ENCODE assay signal across 15 cellular contexts in genomic region chr12:47504775-47505446, GRCh38.
A peak's percentile ranks its signal among the peaks of the same experiment; 100 is the strongest.
DNase-seq lines count a peak whose midpoint lies in the region; ATAC-seq, FAIRE-seq and TF ChIP-seq lines count a peak whose summit lies in the region.
"Had no signal": no experiment of that assay in that cellular context is flagged by ENCODE, and none has a peak within 500 bp of the region (broad histone marks: within the 10 kb centered on the region; RNA-seq: fewer than 3 reads in every experiment).

No MANE protein-coding gene starts in this region.

- no peak overlapping the region for H3K4me3 Mint-ChIP-seq in astrocyte (ENCODE audit: unreplicated experiment)
- H3K4me3 Mint-ChIP-seq: neural progenitor cell, WTC11 had no signal

- POLR2A ChIA-PET in AG04449 (lab: Yijun Ruan, JAX), result no interaction called here

- H3K4me1 ChIP-seq in astrocyte (ENCODE audit: insufficient read depth, low read length), result peaks cover 26% of the 10 kb centered on the region
- peaks cover 16% of the 10 kb centered on the region for H3K4me1 ChIP-seq in keratinocyte (ENCODE audit: control insufficient read depth, extremely low read depth, insufficient read depth, low read length)
- no peaks in the 10 kb centered on the region for H3K4me1 ChIP-seq in small intestine (ENCODE audit: control insufficient read depth in 2 of 2, insufficient read depth in 1 of 2, low read depth in 1 of 2, low read length in 1 of 2)
- H3K4me1 ChIP-seq in pancreas, result no peaks in the 10 kb centered on the region
- H3K4me1 ChIP-seq: neural progenitor cell had no signal

- H3K79me2 ChIP-seq in astrocyte (ENCODE audit: insufficient read depth, low read length) (no peaks in the 10 kb centered on the region), keratinocyte (ENCODE audit: control insufficient read depth, insufficient read depth, low read length) (no peaks in the 10 kb centered on the region)

- FAIRE-seq in astrocyte (lab: Jason Lieb, UNC) (peak; percentile 98), keratinocyte (lab: Jason Lieb, UNC) (no peak), small intestine (lab: Jason Lieb, UNC) (no peak), GM12891 (lab: Jason Lieb, UNC) (no peak), pancreas (lab: Jason Lieb, UNC) (no peak)

- H3K4me2 ChIP-seq in astrocyte (ENCODE audit: low read length) (peak overlapping the region; percentile 77), keratinocyte (ENCODE audit: control insufficient read depth, extremely low read depth, insufficient read depth, low read depth, low read length) (peak overlapping the region; percentile 8)
- H3K4me2 ChIP-seq: neural progenitor cell had no signal

- no peaks in the 10 kb centered on the region for H3K9me3 Mint-ChIP-seq in astrocyte (ENCODE audit: unreplicated experiment)

- H2AFZ ChIP-seq in astrocyte (ENCODE audit: low read depth, low read length), result peak overlapping the region; percentile 56
- no peak overlapping the region for H2AFZ ChIP-seq in keratinocyte (ENCODE audit: control insufficient read depth, low read length)
- H2AFZ ChIP-seq: neural progenitor cell had no signal

- peak; percentile 42 for DNase-seq in AG04449 (ENCODE audit: low read depth, low spot score)
- DNase-seq in HS-27A (ENCODE audit: low read depth), result peak; percentile 29
- peak; percentile 88 for DNase-seq in astrocyte (ENCODE audit: low read depth)
- no peak for DNase-seq in keratinocyte (ENCODE audit: low read depth, low spot score)
- no peak for DNase-seq in small intestine
- no peak for DNase-seq in GM12891 (ENCODE audit: insufficient read length, low spot score)
- no peak for DNase-seq in pancreas
- DNase-seq: NCI-H1105 treated with DMSO at 0.1 percent for 48 hours, NCI-H510A, Right ventricle myocardium superior had no signal

- H4K20me1 ChIP-seq in astrocyte (ENCODE audit: insufficient read depth, low read length) (no peaks in the 10 kb centered on the region), keratinocyte (ENCODE audit: control insufficient read depth, extremely low read depth, insufficient read depth, low read length) (no peaks in the 10 kb centered on the region)

- no peak overlapping the region for H3K4me3 ChIP-seq in AG04449 (ENCODE audit: low read depth, low read length)
- peak overlapping the region; percentile 31 for H3K4me3 ChIP-seq in astrocyte (ENCODE audit: insufficient read depth, low read depth, low read length)
- no peak overlapping the region for H3K4me3 ChIP-seq in keratinocyte (ENCODE audit: control insufficient read depth in 2 of 3, extremely low read depth in 1 of 3, insufficient read depth in 2 of 3, low read depth in 1 of 3, low read length in 3 of 3)
- no peak overlapping the region for H3K4me3 ChIP-seq in small intestine (ENCODE audit: low read depth in 1 of 2, low read length in 2 of 2)
- no peak overlapping the region for H3K4me3 ChIP-seq in pancreas
- H3K4me3 ChIP-seq: coronary artery, neural progenitor cell had no signal

- ATAC-seq in GM19452 (IDR thresholded peaks at IDR 0.05; ENCODE audit: unreplicated experiment) (no peak), pancreas (no peak)
- ATAC-seq: WTC11 had no signal

- TF ChIP-seq CTCF in AG04449 (IDR thresholded peaks at IDR 0.05; ENCODE audit: insufficient read depth, low read length, missing control alignments) (no peak), astrocyte (IDR thresholded peaks at IDR 0.05; ENCODE audit: insufficient read depth, low read depth, low read length) (no peak), keratinocyte (optimal IDR thresholded peaks at IDR 0.05 in 1 of 3, IDR thresholded peaks at IDR 0.05 in 1 of 3, conservative IDR thresholded peaks at IDR 0.05 in 1 of 3; ENCODE audit: extremely low read depth in 1 of 3, insufficient read depth in 2 of 3, low read length in 3 of 3) (no peak), pancreas (IDR thresholded peaks at IDR 0.05) (no peak)

- H3K36me3 ChIP-seq in astrocyte (ENCODE audit: insufficient read depth, low read length), result no peaks in the 10 kb centered on the region
- no peaks in the 10 kb centered on the region for H3K36me3 ChIP-seq in keratinocyte (ENCODE audit: control insufficient read depth in 2 of 2, extremely low read depth in 1 of 2, insufficient read depth in 2 of 2, low read length in 2 of 2)
- no peaks in the 10 kb centered on the region for H3K36me3 ChIP-seq in small intestine (ENCODE audit: control insufficient read depth in 2 of 2, insufficient read depth in 2 of 2, low read length in 2 of 2)
- H3K36me3 ChIP-seq in pancreas, result no peaks in the 10 kb centered on the region
- H3K36me3 ChIP-seq: neural progenitor cell had no signal

- CTCF ChIA-PET in AG04449 (lab: Yijun Ruan, JAX), result interaction anchor here (1.6 to 1.7 kb wide), 2 partner anchors 132 to 472 kb away, joined by 4 to 5 read pairs; no protein-coding TSS in a partner anchor

- H3K27ac ChIP-seq in astrocyte (ENCODE audit: low read depth, low read length) (peak overlapping the region; percentile 82), keratinocyte (ENCODE audit: control insufficient read depth, insufficient read depth, low read length) (no peak overlapping the region), small intestine (ENCODE audit: low read depth in 1 of 2, low read length in 1 of 2) (no peak overlapping the region), pancreas (no peak overlapping the region)
- H3K27ac ChIP-seq: coronary artery, neural progenitor cell had no signal

- intact Hi-C loops in pancreas (cut with DNase I), result no loop called here

- no peaks in the 10 kb centered on the region for H3K9me1 ChIP-seq in keratinocyte (ENCODE audit: control insufficient read depth, extremely low read depth, insufficient read depth, low read length)

- no peaks in the 10 kb centered on the region for H3K27me3 ChIP-seq in astrocyte (ENCODE audit: insufficient read depth, low read length)
- no peaks in the 10 kb centered on the region for H3K27me3 ChIP-seq in keratinocyte (ENCODE audit: control insufficient read depth, extremely low read depth, insufficient read depth, low read length)
- H3K27me3 ChIP-seq in small intestine (ENCODE audit: control insufficient read depth in 2 of 2, insufficient read depth in 2 of 2, low read length in 2 of 2), result no peaks in the 10 kb centered on the region
- H3K27me3 ChIP-seq in pancreas, result no peaks in the 10 kb centered on the region
- H3K27me3 ChIP-seq: neural progenitor cell had no signal

- no peak for TF ChIP-seq POLR2A in GM12891 (IDR thresholded peaks at IDR 0.05; ENCODE audit: low read depth, low read length)

- H3K27ac Mint-ChIP-seq in astrocyte (ENCODE audit: unreplicated experiment), result no peak overlapping the region
- H3K27ac Mint-ChIP-seq: activated T-helper 2 cell treated with anti-CD3 and anti-CD28 coated beads, Interferon-gamma antibody, Interleukin-2, Interleukin-4, amounts not matched to agents 10 μg/mL and 5 μg/mL and 100 μg/mL, durations not matched to agents 14 hours and 24 hours and 36 hours; neural progenitor cell; WTC11 had no signal

- H3K9ac ChIP-seq in astrocyte (ENCODE audit: low read length), result peak overlapping the region; percentile 64
- no peak overlapping the region for H3K9ac ChIP-seq in keratinocyte (ENCODE audit: control insufficient read depth, extremely low read depth, insufficient read depth, low read length)
- H3K9ac ChIP-seq: neural progenitor cell had no signal

- H3K27me3 Mint-ChIP-seq in astrocyte (ENCODE audit: low read depth, unreplicated experiment), result peaks cover 2% of the 10 kb centered on the region

- peaks cover 17% of the 10 kb centered on the region for H3K4me1 Mint-ChIP-seq in astrocyte (ENCODE audit: low read depth, unreplicated experiment)
- H3K4me1 Mint-ChIP-seq: neural progenitor cell, WTC11 had no signal

- 80 to 84% (median 82%) methylated on average over 11 of the region's 11 CpGs for WGBS in small intestine, 3 donors
- WGBS in pancreas, 2 donors, result 66 to 78% methylated on average over 11 of the region's 11 CpGs

- dilution Hi-C loops in keratinocyte (cut with MboI; ENCODE audit: extremely low pct_ligation_motif_present, low sequenced_read_pairs), result no loop called here

- H3K9me3 ChIP-seq in astrocyte (ENCODE audit: insufficient read depth, low read depth, low read length) (no peaks in the 10 kb centered on the region), keratinocyte (ENCODE audit: control insufficient read depth, low read depth, low read length) (no peaks in the 10 kb centered on the region), small intestine (ENCODE audit: control insufficient read depth, low read depth) (no peaks in the 10 kb centered on the region), pancreas (no peaks in the 10 kb centered on the region)

- no peaks in the 10 kb centered on the region for H3K36me3 Mint-ChIP-seq in astrocyte (ENCODE audit: low read depth, unreplicated experiment)
- H3K36me3 Mint-ChIP-seq: neural progenitor cell, WTC11 had no signal

TF ChIP-seq in GM12891, 5 proteins besides CTCF, POLR2A, EP300 and RAD21:
- TF ChIP-seq SPI1 (IDR thresholded peaks at IDR 0.05; ENCODE audit: low read depth, low read length), result no peak
- no peak for TF ChIP-seq POLR2AphosphoS5 (IDR thresholded peaks at IDR 0.05; ENCODE audit: low read depth, low read length)
- TF ChIP-seq PAX5 (IDR thresholded peaks at IDR 0.05; ENCODE audit: insufficient read depth, low read length, severe bottlenecking), result no peak
- no peak for TF ChIP-seq POU2F2 (IDR thresholded peaks at IDR 0.05; ENCODE audit: low read depth, low read length)
- TF ChIP-seq TAF1 (IDR thresholded peaks at IDR 0.05; ENCODE audit: low read depth, low read length), result no peak

Comparison
In these comparisons a context has a peak if more than half of its experiments do, and no peak if none do; other contexts are left out.
1. DNase-seq: peak in AG04449 (single experiment), HS-27A (single experiment) and astrocyte (single experiment); none in keratinocyte (single experiment), small intestine (single experiment), GM12891 (single experiment) and pancreas (0 of 6).